34 cellular contexts compared by ENCODE assay signal in the genomic region with DNA sequence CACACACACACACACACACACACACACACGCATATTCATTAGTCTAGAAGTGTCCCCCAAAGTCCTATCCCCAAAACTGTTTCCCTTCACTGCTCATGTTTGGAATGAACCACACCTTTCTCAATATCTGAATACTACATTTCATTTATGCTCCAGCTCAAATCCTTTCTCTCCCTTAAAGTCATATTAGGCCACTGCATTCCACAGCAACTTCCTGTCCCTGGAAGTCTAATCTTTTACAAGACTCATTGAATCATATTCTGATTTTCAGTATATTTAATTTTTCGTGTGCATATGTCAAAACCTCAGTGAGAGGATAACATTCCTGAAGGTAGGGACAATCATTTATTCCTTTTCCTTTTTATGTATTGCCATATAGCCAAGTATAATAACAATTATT.
"Had no signal": no experiment of that assay in that cellular context is flagged by ENCODE, and none has a peak within 500 bp of the region (broad histone marks: within the 10 kb centered on the region; RNA-seq: fewer than 3 reads in every experiment).

No MANE protein-coding gene starts in this region.

- H3K4me3 ChIP-seq: ascending aorta, breast epithelium, esophagus squamous epithelium had no signal

- H3K4me1 Mint-ChIP-seq: activated naive CD8-positive, alpha-beta T cell treated with anti-CD3 and anti-CD28 coated beads for 36 hours; activated naive CD8-positive, alpha-beta T cell treated with anti-CD3 and anti-CD28 coated beads, Interleukin-2, amount 50 U/mL, for 24 hours; central memory CD8-positive, alpha-beta T cell; T-helper 17 cell had no signal

- H3K27me3 Mint-ChIP-seq: activated CD8-positive, alpha-beta memory T cell treated with anti-CD3 and anti-CD28 coated beads, Interleukin-2, amount 10 ng/mL, durations not matched to agents 7 days and 5 days; activated CD8-positive, alpha-beta T cell treated with anti-CD3 and anti-CD28 coated beads for 36 hours; activated naive CD4-positive, alpha-beta T cell treated with anti-CD3 and anti-CD28 coated beads, Interleukin-2, amount 50 U/mL, for 24 hours; activated naive CD8-positive, alpha-beta T cell treated with anti-CD3 and anti-CD28 coated beads for 36 hours; activated naive CD8-positive, alpha-beta T cell treated with anti-CD3 and anti-CD28 coated beads, Interleukin-2, amount 50 U/mL, for 24 hours; brain; central memory CD8-positive, alpha-beta T cell; effector memory CD8-positive, alpha-beta T cell; T-helper 17 cell had no signal

- H3K4me3 Mint-ChIP-seq: activated CD8-positive, alpha-beta memory T cell treated with anti-CD3 and anti-CD28 coated beads, Interleukin-2, amount 10 ng/mL, durations not matched to agents 7 days and 5 days; activated CD8-positive, alpha-beta T cell treated with anti-CD3 and anti-CD28 coated beads for 36 hours; activated naive CD4-positive, alpha-beta T cell treated with anti-CD3 and anti-CD28 coated beads for 36 hours; activated naive CD4-positive, alpha-beta T cell treated with anti-CD3 and anti-CD28 coated beads, Interleukin-2, amount 50 U/mL, for 24 hours; activated naive CD8-positive, alpha-beta T cell treated with anti-CD3 and anti-CD28 coated beads for 36 hours; activated naive CD8-positive, alpha-beta T cell treated with anti-CD3 and anti-CD28 coated beads, Interleukin-2, amount 50 U/mL, for 24 hours; activated T-helper 1 cell treated with anti-CD3 and anti-CD28 coated beads, Interleukin-12 subunit alpha, Interleukin-12 subunit beta, Interleukin-2, Interleukin-4 antibody, amounts not matched to agents 30 ng/mL and 10 ng/mL and 1 ng/mL, durations not matched to agents 14 hours and 24 hours and 36 hours; brain; central memory CD8-positive, alpha-beta T cell; effector memory CD8-positive, alpha-beta T cell; T-helper 17 cell; T-helper 2 cell treated with Interferon-gamma antibody and Interleukin-4, amounts not matched to agents 5 μg/mL and 100 μg/mL, for 36 hours had no signal

- H3K27ac Mint-ChIP-seq: activated CD8-positive, alpha-beta memory T cell treated with anti-CD3 and anti-CD28 coated beads, Interleukin-2, amount 10 ng/mL, durations not matched to agents 7 days and 5 days; activated CD8-positive, alpha-beta T cell treated with anti-CD3 and anti-CD28 coated beads for 36 hours; activated naive CD4-positive, alpha-beta T cell treated with anti-CD3 and anti-CD28 coated beads for 36 hours; activated naive CD4-positive, alpha-beta T cell treated with anti-CD3 and anti-CD28 coated beads, Interleukin-2, amount 50 U/mL, for 24 hours; activated naive CD8-positive, alpha-beta T cell treated with anti-CD3 and anti-CD28 coated beads for 36 hours; activated naive CD8-positive, alpha-beta T cell treated with anti-CD3 and anti-CD28 coated beads, Interleukin-2, amount 50 U/mL, for 24 hours; activated T-helper 1 cell treated with anti-CD3 and anti-CD28 coated beads, Interleukin-12 subunit alpha, Interleukin-12 subunit beta, Interleukin-2, Interleukin-4 antibody, amounts not matched to agents 30 ng/mL and 10 ng/mL and 1 ng/mL, durations not matched to agents 14 hours and 24 hours and 36 hours; activated T-helper 2 cell treated with anti-CD3 and anti-CD28 coated beads, Interferon-gamma antibody, Interleukin-2, Interleukin-4, amounts not matched to agents 10 μg/mL and 5 μg/mL and 100 μg/mL, durations not matched to agents 14 hours and 24 hours and 36 hours; brain; effector memory CD8-positive, alpha-beta T cell; T-helper 17 cell; T-helper 2 cell treated with Interferon-gamma antibody and Interleukin-4, amounts not matched to agents 5 μg/mL and 100 μg/mL, for 36 hours had no signal

- H3K27me3 ChIP-seq: ascending aorta, breast epithelium, esophagus squamous epithelium had no signal

- DNase-seq: activated CD4-positive, alpha-beta T cell treated with anti-CD3 and anti-CD28 coated beads for 4 hours; activated CD4-positive, alpha-beta T cell treated with anti-CD3 and anti-CD28 coated beads, Interleukin-2, amount 50 U/mL, for 1 hour; activated CD4-positive, alpha-beta T cell treated with anti-CD3 and anti-CD28 coated beads, Interleukin-2, amount 50 U/mL, for 48 hours; activated CD4-positive, CD25-positive, alpha-beta regulatory T cell; activated CD4-positive, CD25-positive, alpha-beta regulatory T cell treated with anti-CD3 and anti-CD28 coated beads, Interleukin-2, amount 50 U/mL, for 72 hours; activated CD8-positive, alpha-beta memory T cell treated with anti-CD3 and anti-CD28 coated beads, Interleukin-2, amount 10 ng/mL, durations not matched to agents 7 days and 5 days; activated CD8-positive, alpha-beta memory T cell treated with anti-CD3 and anti-CD28 coated beads, Interleukin-2, amount 50 U/mL, for 4 hours; activated CD8-positive, alpha-beta T cell treated with anti-CD3 and anti-CD28 coated beads for 36 hours; activated effector memory CD4-positive, alpha-beta T cell treated with anti-CD3 and anti-CD28 coated beads, Interleukin-2, amount 50 U/mL, for 16 hours; activated naive CD4-positive, alpha-beta T cell treated with anti-CD3 and anti-CD28 coated beads for 36 hours; activated naive CD8-positive, alpha-beta T cell treated with anti-CD3 and anti-CD28 coated beads for 36 hours; activated naive CD8-positive, alpha-beta T cell treated with anti-CD3 and anti-CD28 coated beads, Interleukin-2, amount 50 U/mL, for 24 hours; activated T-cell treated with anti-CD3 and anti-CD28 coated beads, Interleukin-2, amount 50 U/mL, for 1 hour; activated T-cell treated with anti-CD3 and anti-CD28 coated beads, Interleukin-2, amount 50 U/mL, for 48 hours; cortex of kidney; dermis blood vessel endothelial cell; effector CD4-positive, alpha-beta T cell; effector memory CD8-positive, alpha-beta T cell; esophagus squamous epithelium; foreskin fibroblast; head of caudate nucleus; T-helper 1 cell; T-helper 17 cell; T1000; WERI-Rb-1 had no signal

- H3K36me3 ChIP-seq: ascending aorta, breast epithelium, esophagus squamous epithelium, WERI-Rb-1 had no signal

- H3K4me1 ChIP-seq: ascending aorta, breast epithelium, esophagus squamous epithelium had no signal

- H3K36me3 Mint-ChIP-seq: activated naive CD4-positive, alpha-beta T cell treated with anti-CD3 and anti-CD28 coated beads, Interleukin-2, amount 50 U/mL, for 24 hours; activated naive CD8-positive, alpha-beta T cell treated with anti-CD3 and anti-CD28 coated beads for 36 hours; brain had no signal

- ATAC-seq: activated CD8-positive, alpha-beta memory T cell treated with anti-CD3 and anti-CD28 coated beads, Interleukin-2, amount 10 ng/mL, durations not matched to agents 7 days and 5 days; activated CD8-positive, alpha-beta T cell treated with anti-CD3 and anti-CD28 coated beads for 36 hours; activated naive CD8-positive, alpha-beta T cell treated with anti-CD3 and anti-CD28 coated beads, Interleukin-2, amount 50 U/mL, for 24 hours; effector memory CD8-positive, alpha-beta T cell; T-helper 17 cell had no signal

- H3K27ac ChIP-seq: ascending aorta, breast epithelium, epithelial cell of prostate, esophagus squamous epithelium, WERI-Rb-1 had no signal

- H3K9me3 Mint-ChIP-seq: activated naive CD4-positive, alpha-beta T cell treated with anti-CD3 and anti-CD28 coated beads, Interleukin-2, amount 50 U/mL, for 24 hours; effector memory CD8-positive, alpha-beta T cell had no signal
